2 cellular contexts compared by ENCODE assay signal in the genomic region with DNA sequence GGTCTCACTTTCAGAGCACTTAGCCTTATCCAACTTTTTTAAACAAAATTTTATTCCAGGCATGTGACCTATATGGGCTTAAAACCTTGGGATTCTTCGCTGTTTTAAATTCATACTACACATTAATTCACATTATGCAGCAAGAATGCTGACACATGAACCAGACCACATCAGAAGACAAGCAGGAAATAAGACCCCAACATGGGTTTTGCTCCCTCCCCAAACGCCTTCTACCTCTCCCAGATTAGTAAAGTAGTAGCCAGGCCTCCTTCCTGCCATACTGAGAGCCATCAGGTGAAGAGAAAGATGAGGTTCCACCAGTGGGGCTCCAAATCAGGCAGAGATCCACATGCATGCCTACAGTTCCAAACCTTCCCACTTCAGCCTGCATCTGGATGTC.
TF ChIP-seq lines count a peak whose summit lies in the region.

No MANE protein-coding gene starts in this region.

TF ChIP-seq in H1, 55 proteins besides CTCF, POLR2A, EP300 and RAD21:
- TF ChIP-seq KDM5A (IDR thresholded peaks at IDR 0.05; ENCODE audit: low read length), result no peak
- no peak for TF ChIP-seq GTF2F1 (IDR thresholded peaks at IDR 0.05; ENCODE audit: borderline replicate concordance, low read depth, low read length)
- no peak for TF ChIP-seq RBBP5 (IDR thresholded peaks at IDR 0.05; ENCODE audit: borderline replicate concordance, low read depth, low read length)
- no peak for TF ChIP-seq RNF2 (IDR thresholded peaks at IDR 0.05; ENCODE audit: borderline replicate concordance, low read depth, low read length, missing control alignments, poor library complexity, severe bottlenecking)
- TF ChIP-seq, protein P1, sequence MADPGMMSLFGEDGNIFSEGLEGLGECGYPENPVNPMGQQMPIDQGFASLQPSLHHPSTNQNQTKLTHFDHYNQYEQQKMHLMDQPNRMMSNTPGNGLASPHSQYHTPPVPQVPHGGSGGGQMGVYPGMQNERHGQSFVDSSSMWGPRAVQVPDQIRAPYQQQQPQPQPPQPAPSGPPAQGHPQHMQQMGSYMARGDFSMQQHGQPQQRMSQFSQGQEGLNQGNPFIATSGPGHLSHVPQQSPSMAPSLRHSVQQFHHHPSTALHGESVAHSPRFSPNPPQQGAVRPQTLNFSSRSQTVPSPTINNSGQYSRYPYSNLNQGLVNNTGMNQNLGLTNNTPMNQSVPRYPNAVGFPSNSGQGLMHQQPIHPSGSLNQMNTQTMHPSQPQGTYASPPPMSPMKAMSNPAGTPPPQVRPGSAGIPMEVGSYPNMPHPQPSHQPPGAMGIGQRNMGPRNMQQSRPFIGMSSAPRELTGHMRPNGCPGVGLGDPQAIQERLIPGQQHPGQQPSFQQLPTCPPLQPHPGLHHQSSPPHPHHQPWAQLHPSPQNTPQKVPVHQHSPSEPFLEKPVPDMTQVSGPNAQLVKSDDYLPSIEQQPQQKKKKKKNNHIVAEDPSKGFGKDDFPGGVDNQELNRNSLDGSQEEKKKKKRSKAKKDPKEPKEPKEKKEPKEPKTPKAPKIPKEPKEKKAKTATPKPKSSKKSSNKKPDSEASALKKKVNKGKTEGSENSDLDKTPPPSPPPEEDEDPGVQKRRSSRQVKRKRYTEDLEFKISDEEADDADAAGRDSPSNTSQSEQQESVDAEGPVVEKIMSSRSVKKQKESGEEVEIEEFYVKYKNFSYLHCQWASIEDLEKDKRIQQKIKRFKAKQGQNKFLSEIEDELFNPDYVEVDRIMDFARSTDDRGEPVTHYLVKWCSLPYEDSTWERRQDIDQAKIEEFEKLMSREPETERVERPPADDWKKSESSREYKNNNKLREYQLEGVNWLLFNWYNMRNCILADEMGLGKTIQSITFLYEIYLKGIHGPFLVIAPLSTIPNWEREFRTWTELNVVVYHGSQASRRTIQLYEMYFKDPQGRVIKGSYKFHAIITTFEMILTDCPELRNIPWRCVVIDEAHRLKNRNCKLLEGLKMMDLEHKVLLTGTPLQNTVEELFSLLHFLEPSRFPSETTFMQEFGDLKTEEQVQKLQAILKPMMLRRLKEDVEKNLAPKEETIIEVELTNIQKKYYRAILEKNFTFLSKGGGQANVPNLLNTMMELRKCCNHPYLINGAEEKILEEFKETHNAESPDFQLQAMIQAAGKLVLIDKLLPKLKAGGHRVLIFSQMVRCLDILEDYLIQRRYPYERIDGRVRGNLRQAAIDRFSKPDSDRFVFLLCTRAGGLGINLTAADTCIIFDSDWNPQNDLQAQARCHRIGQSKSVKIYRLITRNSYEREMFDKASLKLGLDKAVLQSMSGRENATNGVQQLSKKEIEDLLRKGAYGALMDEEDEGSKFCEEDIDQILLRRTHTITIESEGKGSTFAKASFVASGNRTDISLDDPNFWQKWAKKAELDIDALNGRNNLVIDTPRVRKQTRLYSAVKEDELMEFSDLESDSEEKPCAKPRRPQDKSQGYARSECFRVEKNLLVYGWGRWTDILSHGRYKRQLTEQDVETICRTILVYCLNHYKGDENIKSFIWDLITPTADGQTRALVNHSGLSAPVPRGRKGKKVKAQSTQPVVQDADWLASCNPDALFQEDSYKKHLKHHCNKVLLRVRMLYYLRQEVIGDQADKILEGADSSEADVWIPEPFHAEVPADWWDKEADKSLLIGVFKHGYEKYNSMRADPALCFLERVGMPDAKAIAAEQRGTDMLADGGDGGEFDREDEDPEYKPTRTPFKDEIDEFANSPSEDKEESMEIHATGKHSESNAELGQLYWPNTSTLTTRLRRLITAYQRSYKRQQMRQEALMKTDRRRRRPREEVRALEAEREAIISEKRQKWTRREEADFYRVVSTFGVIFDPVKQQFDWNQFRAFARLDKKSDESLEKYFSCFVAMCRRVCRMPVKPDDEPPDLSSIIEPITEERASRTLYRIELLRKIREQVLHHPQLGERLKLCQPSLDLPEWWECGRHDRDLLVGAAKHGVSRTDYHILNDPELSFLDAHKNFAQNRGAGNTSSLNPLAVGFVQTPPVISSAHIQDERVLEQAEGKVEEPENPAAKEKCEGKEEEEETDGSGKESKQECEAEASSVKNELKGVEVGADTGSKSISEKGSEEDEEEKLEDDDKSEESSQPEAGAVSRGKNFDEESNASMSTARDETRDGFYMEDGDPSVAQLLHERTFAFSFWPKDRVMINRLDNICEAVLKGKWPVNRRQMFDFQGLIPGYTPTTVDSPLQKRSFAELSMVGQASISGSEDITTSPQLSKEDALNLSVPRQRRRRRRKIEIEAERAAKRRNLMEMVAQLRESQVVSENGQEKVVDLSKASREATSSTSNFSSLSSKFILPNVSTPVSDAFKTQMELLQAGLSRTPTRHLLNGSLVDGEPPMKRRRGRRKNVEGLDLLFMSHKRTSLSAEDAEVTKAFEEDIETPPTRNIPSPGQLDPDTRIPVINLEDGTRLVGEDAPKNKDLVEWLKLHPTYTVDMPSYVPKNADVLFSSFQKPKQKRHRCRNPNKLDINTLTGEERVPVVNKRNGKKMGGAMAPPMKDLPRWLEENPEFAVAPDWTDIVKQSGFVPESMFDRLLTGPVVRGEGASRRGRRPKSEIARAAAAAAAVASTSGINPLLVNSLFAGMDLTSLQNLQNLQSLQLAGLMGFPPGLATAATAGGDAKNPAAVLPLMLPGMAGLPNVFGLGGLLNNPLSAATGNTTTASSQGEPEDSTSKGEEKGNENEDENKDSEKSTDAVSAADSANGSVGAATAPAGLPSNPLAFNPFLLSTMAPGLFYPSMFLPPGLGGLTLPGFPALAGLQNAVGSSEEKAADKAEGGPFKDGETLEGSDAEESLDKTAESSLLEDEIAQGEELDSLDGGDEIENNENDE (IDR thresholded peaks at IDR 0.05; ENCODE audit: insufficient replicate concordance, low read length), result no peak
- no peak for TF ChIP-seq TBP (IDR thresholded peaks at IDR 0.05; ENCODE audit: low read depth, low read length)
- no peak for TF ChIP-seq ASH2L (IDR thresholded peaks at IDR 0.05; ENCODE audit: low read length)
- TF ChIP-seq HDAC2 (IDR thresholded peaks at IDR 0.05; ENCODE audit: borderline replicate concordance in 1 of 2, low read depth in 2 of 2, low read length in 2 of 2), result no peak
- no peak for TF ChIP-seq CHD2 (IDR thresholded peaks at IDR 0.05; ENCODE audit: low read length)
- no peak for TF ChIP-seq SP2 (IDR thresholded peaks at IDR 0.05; ENCODE audit: low read length)
TF ChIP-seq in H1: peak in this region for 0.

TF ChIP-seq in neural cell, 6 proteins besides CTCF, POLR2A, EP300 and RAD21:
- TF ChIP-seq TAF1 (IDR thresholded peaks at IDR 0.05; ENCODE audit: low read depth) (no peak), EZH2 (IDR thresholded peaks at IDR 0.05; ENCODE audit: borderline replicate concordance, insufficient read depth, low read length, poor library complexity, severe bottlenecking) (no peak), SMC3 (conservative IDR thresholded peaks at IDR 0.05; ENCODE audit: poor library complexity) (no peak), POLR2AphosphoS5 (IDR thresholded peaks at IDR 0.05) (no peak), MXI1 (conservative IDR thresholded peaks at IDR 0.05; ENCODE audit: poor library complexity, severe bottlenecking) (no peak)
- TF ChIP-seq, protein P2, sequence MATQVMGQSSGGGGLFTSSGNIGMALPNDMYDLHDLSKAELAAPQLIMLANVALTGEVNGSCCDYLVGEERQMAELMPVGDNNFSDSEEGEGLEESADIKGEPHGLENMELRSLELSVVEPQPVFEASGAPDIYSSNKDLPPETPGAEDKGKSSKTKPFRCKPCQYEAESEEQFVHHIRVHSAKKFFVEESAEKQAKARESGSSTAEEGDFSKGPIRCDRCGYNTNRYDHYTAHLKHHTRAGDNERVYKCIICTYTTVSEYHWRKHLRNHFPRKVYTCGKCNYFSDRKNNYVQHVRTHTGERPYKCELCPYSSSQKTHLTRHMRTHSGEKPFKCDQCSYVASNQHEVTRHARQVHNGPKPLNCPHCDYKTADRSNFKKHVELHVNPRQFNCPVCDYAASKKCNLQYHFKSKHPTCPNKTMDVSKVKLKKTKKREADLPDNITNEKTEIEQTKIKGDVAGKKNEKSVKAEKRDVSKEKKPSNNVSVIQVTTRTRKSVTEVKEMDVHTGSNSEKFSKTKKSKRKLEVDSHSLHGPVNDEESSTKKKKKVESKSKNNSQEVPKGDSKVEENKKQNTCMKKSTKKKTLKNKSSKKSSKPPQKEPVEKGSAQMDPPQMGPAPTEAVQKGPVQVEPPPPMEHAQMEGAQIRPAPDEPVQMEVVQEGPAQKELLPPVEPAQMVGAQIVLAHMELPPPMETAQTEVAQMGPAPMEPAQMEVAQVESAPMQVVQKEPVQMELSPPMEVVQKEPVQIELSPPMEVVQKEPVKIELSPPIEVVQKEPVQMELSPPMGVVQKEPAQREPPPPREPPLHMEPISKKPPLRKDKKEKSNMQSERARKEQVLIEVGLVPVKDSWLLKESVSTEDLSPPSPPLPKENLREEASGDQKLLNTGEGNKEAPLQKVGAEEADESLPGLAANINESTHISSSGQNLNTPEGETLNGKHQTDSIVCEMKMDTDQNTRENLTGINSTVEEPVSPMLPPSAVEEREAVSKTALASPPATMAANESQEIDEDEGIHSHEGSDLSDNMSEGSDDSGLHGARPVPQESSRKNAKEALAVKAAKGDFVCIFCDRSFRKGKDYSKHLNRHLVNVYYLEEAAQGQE (IDR thresholded peaks at IDR 0.05; ENCODE audit: borderline replicate concordance), result no peak
